ENCODE assay signal across 18 cellular contexts in the genomic region with DNA sequence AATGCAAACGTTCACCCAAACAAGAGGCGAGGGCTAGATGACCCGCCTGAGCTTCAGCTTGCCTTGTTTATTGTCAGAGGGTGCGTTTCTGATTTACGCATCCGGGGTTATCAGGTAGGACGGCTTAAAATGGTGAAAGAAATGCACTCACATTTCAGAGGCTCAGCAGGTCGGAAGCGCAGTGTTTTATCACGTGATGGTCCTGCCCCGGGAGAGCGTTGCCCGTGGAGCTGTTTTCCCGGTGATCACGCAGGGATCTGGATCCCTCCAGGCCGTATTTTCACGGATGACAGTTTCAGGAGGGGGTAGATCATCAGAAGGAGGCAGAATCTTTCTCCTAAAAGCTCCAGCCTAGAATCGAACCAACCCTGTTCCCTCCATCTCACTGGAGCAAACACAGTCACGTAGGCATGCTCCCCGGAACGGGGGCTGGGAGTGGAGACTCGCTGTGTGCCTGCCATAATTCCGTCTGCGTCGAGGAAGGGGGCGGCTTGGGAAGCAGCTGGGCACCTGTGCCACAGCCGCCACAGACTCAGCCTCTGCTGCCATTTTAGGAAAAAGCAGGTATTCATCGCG.
DNase-seq lines count a peak whose midpoint lies in the region; ATAC-seq, FAIRE-seq and TF ChIP-seq lines count a peak whose summit lies in the region.
"Had no signal": no experiment of that assay in that cellular context is flagged by ENCODE, and none has a peak within 500 bp of the region (broad histone marks: within the 10 kb centered on the region; RNA-seq: fewer than 3 reads in every experiment).

No MANE protein-coding gene starts in this region.

- no peaks in the 10 kb centered on the region for H3K79me2 ChIP-seq in HepG2 (ENCODE audit: insufficient read depth, low read length)

- ATAC-seq in HepG2 (no peak), right lobe of liver (no peak)
- ATAC-seq: GM12878, HCT116 had no signal

- TF ChIP-seq EP300 in HepG2 (IDR thresholded peaks at IDR 0.05; ENCODE audit: low read depth in 2 of 2, low read length in 2 of 2) = no peak
- no peak for TF ChIP-seq EP300 in HepG2 (CRISPR knock-in tag; IDR thresholded peaks at IDR 0.05; ENCODE audit: borderline replicate concordance)

- DNase-seq in HepG2 (ENCODE audit: low spot score) (no peak), right lobe of liver (no peak), left kidney (ENCODE audit: low read depth, low spot score) (peak; percentile 40), retina (peak; percentile 20), NCI-H2081 treated with DMSO at 0.1 percent for 48 hours (lab: John Stamatoyannopoulos, UW) (no peak), cerebellar cortex (ENCODE audit: low spot score) (no peak), amygdala (lab: John Stamatoyannopoulos, UW) (no peak)
- DNase-seq: Calu3; CD4-positive, CD25-positive, alpha-beta regulatory T cell; DMS 273 treated with DMSO at 0.1 percent for 48 hours; GM23248; IMR-90 had no signal

- H3K9me3 ChIP-seq in HepG2 (ENCODE audit: low read length) (no peaks in the 10 kb centered on the region), right lobe of liver (no peaks in the 10 kb centered on the region)
- H3K9me3 ChIP-seq: BLaER1 treated with 17β-estradiol and CSF1 and Interleukin-3, amounts not matched to agents 10 nM and 100 nM had no signal

- no peak for TF ChIP-seq CTCF in HepG2 (CRISPR knock-in tag; IDR thresholded peaks at IDR 0.05)
- TF ChIP-seq CTCF in right lobe of liver (IDR thresholded peaks at IDR 0.05) = no peak

- WGBS in HepG2 (ENCODE audit: low lambda C conversion rate) = 40% methylated on average over 27 of the region's 29 CpGs
- 63% methylated on average over 16 of the region's 29 CpGs for WGBS in right lobe of liver (ENCODE audit: insufficient coverage, low coverage, low lambda C conversion rate, missing lambda C conversion rate)

- no peak for FAIRE-seq in HepG2 (lab: Jason Lieb, UNC)
- FAIRE-seq: GM12878, GM18507, H54 had no signal

- TF ChIP-seq RAD21 in HepG2 (CRISPR knock-in tag; IDR thresholded peaks at IDR 0.05) = no peak

- H3K4me1 ChIP-seq in HepG2 (ENCODE audit: insufficient read depth, low read length) = no peaks in the 10 kb centered on the region
- H3K4me1 ChIP-seq in right lobe of liver = no peaks in the 10 kb centered on the region
- H3K4me1 ChIP-seq: BLaER1 treated with 17β-estradiol and CSF1 and Interleukin-3, amounts not matched to agents 10 nM and 100 nM had no signal

- no TSS peak for BruUV-seq in HepG2 (replicated peaks; lab: Mats Ljungman, UMichigan)

- no peak overlapping the region for H2AFZ ChIP-seq in HepG2 (ENCODE audit: low read length)
- H2AFZ ChIP-seq: GM23248 had no signal

- CTCF ChIA-PET in HepG2 (lab: Yijun Ruan, JAX; ENCODE audit: low intra/inter-chr PET ratio, low total read pairs) = no interaction called here

- H3K36me3 ChIP-seq in HepG2 (replicated peaks in 1 of 2; ENCODE audit: control insufficient read depth in 1 of 2, insufficient read depth in 2 of 2, low read length in 2 of 2) (no peaks in the 10 kb centered on the region), right lobe of liver (no peaks in the 10 kb centered on the region)
- H3K36me3 ChIP-seq: BLaER1 treated with 17β-estradiol and CSF1 and Interleukin-3, amounts not matched to agents 10 nM and 100 nM had no signal

- no peak overlapping the region for H3K27ac ChIP-seq in HepG2 (ENCODE audit: extremely low read length, insufficient read depth, low read length)
- H3K27ac ChIP-seq in right lobe of liver = no peak overlapping the region
- H3K27ac ChIP-seq: 22Rv1; BLaER1 treated with 17β-estradiol and CSF1 and Interleukin-3, amounts not matched to agents 10 nM and 100 nM; GM23248 had no signal

- no peak overlapping the region for H3K4me3 ChIP-seq in HepG2 (replicated peaks in 1 of 3; ENCODE audit: insufficient read depth in 1 of 3, low read depth in 2 of 3, low read length in 3 of 3)
- H3K4me3 ChIP-seq in right lobe of liver = no peak overlapping the region
- H3K4me3 ChIP-seq: BLaER1 treated with 17β-estradiol and CSF1 and Interleukin-3, amounts not matched to agents 10 nM and 100 nM; GM12878; GM23248 had no signal

- H3K9ac ChIP-seq in HepG2 (ENCODE audit: insufficient read depth, low read depth, low read length) = no peak overlapping the region
- H3K9ac ChIP-seq: BLaER1 treated with 17β-estradiol and CSF1 and Interleukin-3, amounts not matched to agents 10 nM and 100 nM; GM23248 had no signal

- no peaks in the 10 kb centered on the region; the same call in 1 of the 2 replicates for H4K20me1 ChIP-seq in HepG2 (ENCODE audit: insufficient read depth, low read length)
- H4K20me1 ChIP-seq: BLaER1 treated with 17β-estradiol and CSF1 and Interleukin-3, amounts not matched to agents 10 nM and 100 nM had no signal

- H3K27me3 ChIP-seq in HepG2 (ENCODE audit: control insufficient read depth in 1 of 2, insufficient read depth in 2 of 2, low read length in 2 of 2) = peaks cover 3 to 40% of the 10 kb centered on the region in 2 experiments; a peak in 2 of 5 replicates
- no peaks in the 10 kb centered on the region for H3K27me3 ChIP-seq in right lobe of liver
- H3K27me3 ChIP-seq: BLaER1 treated with 17β-estradiol and CSF1 and Interleukin-3, amounts not matched to agents 10 nM and 100 nM had no signal

- in situ Hi-C loops in HepG2 (cut with HindIII; ENCODE audit: extremely low pct_ligation_motif_present, low pct_unique_long_range_greater_than_20kb) = no loop called here

- TF ChIP-seq POLR2A in HepG2 (IDR thresholded peaks at IDR 0.05; ENCODE audit: insufficient read depth in 1 of 2, low read depth in 2 of 2, low read length in 2 of 2) (no peak), right lobe of liver (IDR thresholded peaks at IDR 0.05) (no peak)

- POLR2A ChIA-PET in HepG2 (lab: Yijun Ruan, JAX) = no interaction called here

- no peak overlapping the region for H3K4me2 ChIP-seq in HepG2 (ENCODE audit: low read depth, low read length)
- H3K4me2 ChIP-seq: BLaER1 treated with 17β-estradiol and CSF1 and Interleukin-3, amounts not matched to agents 10 nM and 100 nM had no signal

- intact Hi-C loops in HepG2 (cut with micrococcal nuclease; ENCODE audit: unreplicated experiment) = no loop called here
- intact Hi-C loops in right lobe of liver (cut with DNase I) = no loop called here

TF ChIP-seq in HepG2, 621 proteins besides CTCF, POLR2A, EP300 and RAD21:
- TF ChIP-seq RAD51 (IDR thresholded peaks at IDR 0.05; ENCODE audit: borderline replicate concordance) (peak; percentile 43; the same call in 1 of the 2 replicates), EEA1 (CRISPR knock-in tag; IDR thresholded peaks at IDR 0.05; ENCODE audit: borderline replicate concordance) (no peak), FOXA1 (IDR thresholded peaks at IDR 0.05) (no peak), FOXA1 (CRISPR knock-in tag; IDR thresholded peaks at IDR 0.05) (no peak)

Comparison
In these comparisons a context has a peak if more than half of its experiments do, and no peak if none do; other contexts are left out.
1. DNase-seq: peak in left kidney (single experiment) and retina (single experiment); none in HepG2 (single experiment), right lobe of liver (0 of 3), NCI-H2081 treated with DMSO at 0.1 percent for 48 hours (single experiment), cerebellar cortex (single experiment) and amygdala (0 of 56).